Comparison of ENCODE assay signal across 8 cellular contexts in the genomic region with DNA sequence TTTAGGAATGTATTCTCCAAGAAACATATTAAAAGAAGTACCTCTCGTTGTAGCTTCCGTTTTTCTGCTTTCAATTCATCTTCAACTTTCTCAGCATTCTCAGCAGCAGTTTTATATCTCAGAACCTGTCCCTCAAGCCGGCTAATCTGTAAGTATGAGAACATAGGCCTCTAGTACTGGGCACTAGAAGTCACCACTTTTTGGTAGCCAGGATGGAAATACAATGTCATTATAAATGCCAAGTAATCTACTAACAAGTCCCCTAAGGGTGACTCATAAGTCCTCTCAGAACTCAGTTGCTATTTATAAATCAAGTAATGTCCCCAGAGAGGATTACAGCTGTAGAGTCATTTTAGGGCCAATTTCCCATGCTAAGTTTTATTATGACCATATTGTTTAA.
DNase-seq lines count a peak whose midpoint lies in the region; ATAC-seq, FAIRE-seq and TF ChIP-seq lines count a peak whose summit lies in the region.

No MANE protein-coding gene starts in this region.

- peaks cover 33% of the 10 kb centered on the region for H3F3A ChIP-seq in SK-N-SH (replicated peaks; ENCODE audit: insufficient read depth)

- POLR2A ChIA-PET in SK-N-SH (lab: Yijun Ruan, JAX) = no interaction called here

- H3K36me3 Mint-ChIP-seq in activated CD4-positive, alpha-beta T cell treated with anti-CD3 and anti-CD28 coated beads, Interleukin-2, amount 10 ng/mL, durations not matched to agents 24 days and 14 days (ENCODE audit: low read depth) = peaks cover 45% of the 10 kb centered on the region

- no peak overlapping the region for H3K4me3 Mint-ChIP-seq in activated CD4-positive, alpha-beta T cell treated with anti-CD3 and anti-CD28 coated beads, Interleukin-2, amount 10 ng/mL, durations not matched to agents 24 days and 14 days

- H3K4me1 ChIP-seq in SK-N-SH (ENCODE audit: control insufficient read depth in 1 of 2, insufficient read depth in 2 of 2, low read depth in 1 of 2, low read length in 1 of 2) = peaks cover 8 to 25% of the 10 kb centered on the region in 2 experiments
- peaks cover 0 to 6% of the 10 kb centered on the region in 2 donors for H3K4me1 ChIP-seq in aorta (ENCODE audit: control insufficient read depth in 1 of 2, insufficient read depth in 2 of 2, low read length in 2 of 2)

- H3K9ac ChIP-seq in SK-N-SH = no peak overlapping the region; the same call in 1 of the 2 replicates

- no peak for TF ChIP-seq RAD21 in SK-N-SH (IDR thresholded peaks at IDR 0.05; ENCODE audit: low read length)

- no peaks in the 10 kb centered on the region for H3K27me3 Mint-ChIP-seq in activated CD4-positive, alpha-beta T cell treated with anti-CD3 and anti-CD28 coated beads, Interleukin-2, amount 10 ng/mL, durations not matched to agents 24 days and 14 days

- no peak for TF ChIP-seq CTCF in SK-N-SH (IDR thresholded peaks at IDR 0.05)

- no peaks in the 10 kb centered on the region for H3K9me3 ChIP-seq in SK-N-SH
- no peaks in the 10 kb centered on the region for H3K9me3 ChIP-seq in aorta (ENCODE audit: control insufficient read depth, low read length)

- H4K20me1 ChIP-seq in SK-N-SH (ENCODE audit: insufficient read depth) = no peaks in the 10 kb centered on the region

- peaks cover 13% of the 10 kb centered on the region for H3K4me1 Mint-ChIP-seq in activated CD4-positive, alpha-beta T cell treated with anti-CD3 and anti-CD28 coated beads, Interleukin-2, amount 10 ng/mL, durations not matched to agents 24 days and 14 days

- no peaks in the 10 kb centered on the region for H3K79me2 ChIP-seq in SK-N-SH (ENCODE audit: insufficient read depth)

- H3K4me3 ChIP-seq in SK-N-SH (ENCODE audit: low read depth in 2 of 2, low read length in 1 of 2) (no peak overlapping the region), aorta (ENCODE audit: low read length in 2 of 2) (no peak overlapping the region)

- intact Hi-C loops in activated CD4-positive, alpha-beta T cell treated with anti-CD3 and anti-CD28 coated beads, Interleukin-2, amount 10 ng/mL, durations not matched to agents 24 days and 14 days (cut with micrococcal nuclease) = no loop called here
- intact Hi-C loops in aorta (cut with DNase I) = no loop called here

- H3K27ac Mint-ChIP-seq in activated CD4-positive, alpha-beta T cell treated with anti-CD3 and anti-CD28 coated beads, Interleukin-2, amount 10 ng/mL, durations not matched to agents 24 days and 14 days = peak overlapping the region; percentile 80

- no peak for TF ChIP-seq EP300 in SK-N-SH (IDR thresholded peaks at IDR 0.05; ENCODE audit: borderline replicate concordance in 1 of 2, low read depth in 1 of 2, low read length in 1 of 2)

- ATAC-seq in HG02884 (IDR thresholded peaks at IDR 0.05; ENCODE audit: unreplicated experiment) (peak; percentile 69), aorta (ENCODE audit: low FRiP score) (peak; percentile 91)

- H3K9me2 ChIP-seq in SK-N-SH = no peaks in the 10 kb centered on the region

- H3K36me3 ChIP-seq in SK-N-SH (replicated peaks in 1 of 2; ENCODE audit: control insufficient read depth in 1 of 2, insufficient read depth in 2 of 2, low read length in 1 of 2) (peaks cover 68 to 76% of the 10 kb centered on the region in 2 experiments), aorta (ENCODE audit: control insufficient read depth in 1 of 2, insufficient read depth in 2 of 2, low read length in 1 of 2) (peaks cover 0 to 4% of the 10 kb centered on the region in 2 donors)

- H3K4me2 ChIP-seq in SK-N-SH = peak overlapping the region; percentile 18; the same call in 1 of the 2 replicates

- no peaks in the 10 kb centered on the region for H3K9me3 Mint-ChIP-seq in activated CD4-positive, alpha-beta T cell treated with anti-CD3 and anti-CD28 coated beads, Interleukin-2, amount 10 ng/mL, durations not matched to agents 24 days and 14 days

- WGBS in SK-N-SH (ENCODE audit: low lambda C conversion rate) = 76% methylated on average over 3 of the region's 3 CpGs
- 2 to 4% methylated on average over 3 of the region's 3 CpGs for WGBS in aorta, 2 donors

- CTCF ChIA-PET in SK-N-SH (lab: Yijun Ruan, JAX) = no interaction called here

- no peak for DNase-seq in activated CD4-positive, alpha-beta T cell treated with anti-CD3 and anti-CD28 coated beads, Interleukin-2, amount 10 ng/mL, durations not matched to agents 24 days and 14 days
- DNase-seq in activated CD4-positive, alpha-beta T cell treated with anti-CD3 and anti-CD28 coated beads for 4 hours = no peak
- DNase-seq in SK-N-SH = no peak
- no peak for DNase-seq in aorta
- no peak for DNase-seq in activated CD8-positive, alpha-beta memory T cell treated with anti-CD3 and anti-CD28 coated beads, Interleukin-2, amount 50 U/mL, for 48 hours
- no peak for DNase-seq in putamen (ENCODE audit: low spot score)

- FAIRE-seq in islet of Langerhans (lab: Jason Lieb, UNC) = peak; percentile 9

- H2AFZ ChIP-seq in SK-N-SH (ENCODE audit: low read depth) = no peak overlapping the region

- peak overlapping the region; percentile 45 to 91; a peak in 3 of 4 replicates for H3K27ac ChIP-seq in SK-N-SH (ENCODE audit: low read depth in 2 of 2, low read length in 1 of 2)
- H3K27ac ChIP-seq in aorta (ENCODE audit: low read depth in 1 of 2, low read length in 2 of 2) = peak overlapping the region in 1 of 2 donors; percentile 94

- H3K27me3 ChIP-seq in SK-N-SH (ENCODE audit: insufficient read depth) (no peaks in the 10 kb centered on the region), aorta (ENCODE audit: control insufficient read depth in 1 of 2, insufficient read depth in 2 of 2, low read length in 1 of 2) (no peaks in the 10 kb centered on the region)

TF ChIP-seq in SK-N-SH, 30 proteins besides CTCF, POLR2A, EP300 and RAD21:
- TF ChIP-seq, protein P1, sequence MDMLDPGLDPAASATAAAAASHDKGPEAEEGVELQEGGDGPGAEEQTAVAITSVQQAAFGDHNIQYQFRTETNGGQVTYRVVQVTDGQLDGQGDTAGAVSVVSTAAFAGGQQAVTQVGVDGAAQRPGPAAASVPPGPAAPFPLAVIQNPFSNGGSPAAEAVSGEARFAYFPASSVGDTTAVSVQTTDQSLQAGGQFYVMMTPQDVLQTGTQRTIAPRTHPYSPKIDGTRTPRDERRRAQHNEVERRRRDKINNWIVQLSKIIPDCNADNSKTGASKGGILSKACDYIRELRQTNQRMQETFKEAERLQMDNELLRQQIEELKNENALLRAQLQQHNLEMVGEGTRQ (IDR thresholded peaks at IDR 0.05; ENCODE audit: borderline replicate concordance, low read depth, low read length) = no peak
- peak; percentile 75 for TF ChIP-seq MEF2A (IDR thresholded peaks at IDR 0.05; ENCODE audit: borderline replicate concordance, low read depth)
- TF ChIP-seq TAF1 (IDR thresholded peaks at IDR 0.05; ENCODE audit: borderline replicate concordance, low read depth, low read length) = no peak
- TF ChIP-seq, protein P2, sequence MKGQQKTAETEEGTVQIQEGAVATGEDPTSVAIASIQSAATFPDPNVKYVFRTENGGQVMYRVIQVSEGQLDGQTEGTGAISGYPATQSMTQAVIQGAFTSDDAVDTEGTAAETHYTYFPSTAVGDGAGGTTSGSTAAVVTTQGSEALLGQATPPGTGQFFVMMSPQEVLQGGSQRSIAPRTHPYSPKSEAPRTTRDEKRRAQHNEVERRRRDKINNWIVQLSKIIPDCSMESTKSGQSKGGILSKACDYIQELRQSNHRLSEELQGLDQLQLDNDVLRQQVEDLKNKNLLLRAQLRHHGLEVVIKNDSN (IDR thresholded peaks at IDR 0.05; ENCODE audit: borderline replicate concordance, low read depth) = no peak
- TF ChIP-seq NFIC (IDR thresholded peaks at IDR 0.05; ENCODE audit: borderline replicate concordance) = no peak
- peak; percentile 41; the same call in 1 of the 2 replicates for TF ChIP-seq FOSL2 (IDR thresholded peaks at IDR 0.05; ENCODE audit: borderline replicate concordance, low read depth)
- TF ChIP-seq TCF12 (IDR thresholded peaks at IDR 0.05) = 0 out of 2 replicates have a peak, but pooled peaks have one; percentile 11
- TF ChIP-seq RCOR1 (IDR thresholded peaks at IDR 0.05; ENCODE audit: low read length) = no peak
- no peak for TF ChIP-seq MXI1 (IDR thresholded peaks at IDR 0.05; ENCODE audit: low read depth, low read length)
- TF ChIP-seq, protein P3, sequence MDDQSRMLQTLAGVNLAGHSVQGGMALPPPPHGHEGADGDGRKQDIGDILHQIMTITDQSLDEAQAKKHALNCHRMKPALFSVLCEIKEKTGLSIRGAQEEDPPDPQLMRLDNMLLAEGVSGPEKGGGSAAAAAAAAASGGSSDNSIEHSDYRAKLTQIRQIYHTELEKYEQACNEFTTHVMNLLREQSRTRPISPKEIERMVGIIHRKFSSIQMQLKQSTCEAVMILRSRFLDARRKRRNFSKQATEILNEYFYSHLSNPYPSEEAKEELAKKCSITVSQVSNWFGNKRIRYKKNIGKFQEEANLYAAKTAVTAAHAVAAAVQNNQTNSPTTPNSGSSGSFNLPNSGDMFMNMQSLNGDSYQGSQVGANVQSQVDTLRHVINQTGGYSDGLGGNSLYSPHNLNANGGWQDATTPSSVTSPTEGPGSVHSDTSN (IDR thresholded peaks at IDR 0.05) = peak; percentile 20; the same call in 1 of the 2 replicates
- no peak for TF ChIP-seq CHD2 (IDR thresholded peaks at IDR 0.05; ENCODE audit: low read length, partially characterized antibody)
